9 cellular contexts compared by ENCODE assay signal in genomic region chr7:94276797-94277196, GRCh38.
A peak's percentile ranks its signal among the peaks of the same experiment; 100 is the strongest.
DNase-seq lines count a peak whose midpoint lies in the region; ATAC-seq and TF ChIP-seq lines count a peak whose summit lies in the region.
"Had no signal": no experiment of that assay in that cellular context is flagged by ENCODE, and none has a peak within 500 bp of the region (broad histone marks: within the 10 kb centered on the region; RNA-seq: fewer than 3 reads in every experiment).

No MANE protein-coding gene starts in this region.

- peaks cover 18% of the 10 kb centered on the region for H3K4me1 Mint-ChIP-seq in neural crest cell
- peaks cover 1% of the 10 kb centered on the region for H3K4me1 Mint-ChIP-seq in activated naive CD8-positive, alpha-beta T cell treated with anti-CD3 and anti-CD28 coated beads, Interleukin-2, amount 50 U/mL, for 24 hours

- peak; percentile 21 for DNase-seq in NCI-H1092 treated with DMSO at 0.1 percent for 48 hours (lab: John Stamatoyannopoulos, UW)
- no peak for DNase-seq in NCI-H1092 (lab: John Stamatoyannopoulos, UW)
- DNase-seq in NCI-H1105 treated with DMSO at 0.1 percent for 48 hours (lab: John Stamatoyannopoulos, UW): peak; percentile 50
- peak in 2 of 4 donors; percentile 8 to 13 for DNase-seq in body of pancreas
- no peak for DNase-seq in neural crest cell (ENCODE audit: low read depth, low spot score)
- no peak for DNase-seq in activated naive CD8-positive, alpha-beta T cell treated with anti-CD3 and anti-CD28 coated beads, Interleukin-2, amount 50 U/mL, for 24 hours
- no peak for DNase-seq in ecto neural progenitor cell (ENCODE audit: low spot score)

- no peak overlapping the region for H3K4me3 Mint-ChIP-seq in neural crest cell
- H3K4me3 Mint-ChIP-seq in activated naive CD8-positive, alpha-beta T cell treated with anti-CD3 and anti-CD28 coated beads, Interleukin-2, amount 50 U/mL, for 24 hours: no peak overlapping the region

- peaks cover 26% of the 10 kb centered on the region for H3K4me1 ChIP-seq in body of pancreas

- no peak overlapping the region for H3K27ac Mint-ChIP-seq in neural crest cell (ENCODE audit: unreplicated experiment)
- no peak overlapping the region for H3K27ac Mint-ChIP-seq in activated naive CD8-positive, alpha-beta T cell treated with anti-CD3 and anti-CD28 coated beads, Interleukin-2, amount 50 U/mL, for 24 hours

- 12 to 29% methylated on average over 1 of the region's 1 CpG for WGBS in body of pancreas, 2 donors

- H3K27me3 ChIP-seq in body of pancreas: no peaks in the 10 kb centered on the region
- H3K27me3 ChIP-seq: BLaER1 had no signal

- peak in 4 of 7 experiments; percentile 11 to 45 (median 31) for TF ChIP-seq CTCF in body of pancreas (IDR thresholded peaks at IDR 0.05)
- TF ChIP-seq CTCF in neural crest cell (conservative IDR thresholded peaks at IDR 0.05): peak; percentile 43

- H3K27ac ChIP-seq in body of pancreas: no peak overlapping the region
- H3K27ac ChIP-seq: BLaER1 had no signal

- H3K4me3 ChIP-seq in body of pancreas: no peak overlapping the region
- H3K4me3 ChIP-seq: BLaER1 had no signal

- intact Hi-C loops in body of pancreas (cut with DNase I): no loop called here

- TF ChIP-seq POLR2A in body of pancreas (IDR thresholded peaks at IDR 0.05): no peak

- no peaks in the 10 kb centered on the region for H3K36me3 Mint-ChIP-seq in neural crest cell (ENCODE audit: low read depth)
- no peaks in the 10 kb centered on the region for H3K36me3 Mint-ChIP-seq in activated naive CD8-positive, alpha-beta T cell treated with anti-CD3 and anti-CD28 coated beads, Interleukin-2, amount 50 U/mL, for 24 hours (ENCODE audit: low read depth)

- no peak for ATAC-seq in body of pancreas
- no peak for ATAC-seq in activated naive CD8-positive, alpha-beta T cell treated with anti-CD3 and anti-CD28 coated beads, Interleukin-2, amount 50 U/mL, for 24 hours
- ATAC-seq in HG03469 (IDR thresholded peaks at IDR 0.05; ENCODE audit: unreplicated experiment): no peak

- no peaks in the 10 kb centered on the region for H3K9me3 ChIP-seq in body of pancreas
- H3K9me3 ChIP-seq: BLaER1 had no signal

- no peaks in the 10 kb centered on the region for H3K36me3 ChIP-seq in body of pancreas (replicated peaks in 1 of 2; ENCODE audit: insufficient read depth in 1 of 2, low read depth in 2 of 2)
- H3K36me3 ChIP-seq: BLaER1 had no signal

- no peaks in the 10 kb centered on the region for H3K9me3 Mint-ChIP-seq in neural crest cell
- H3K9me3 Mint-ChIP-seq in activated naive CD8-positive, alpha-beta T cell treated with anti-CD3 and anti-CD28 coated beads, Interleukin-2, amount 50 U/mL, for 24 hours: no peaks in the 10 kb centered on the region

- no peaks in the 10 kb centered on the region for H3K27me3 Mint-ChIP-seq in neural crest cell (ENCODE audit: low read depth)
- H3K27me3 Mint-ChIP-seq in activated naive CD8-positive, alpha-beta T cell treated with anti-CD3 and anti-CD28 coated beads, Interleukin-2, amount 50 U/mL, for 24 hours: peaks cover 15% of the 10 kb centered on the region

Comparison
In these comparisons a context has a peak if more than half of its experiments do, and no peak if none do; other contexts are left out.
1. DNase-seq: peak in NCI-H1092 treated with DMSO at 0.1 percent for 48 hours (single experiment) and NCI-H1105 treated with DMSO at 0.1 percent for 48 hours (single experiment); none in NCI-H1092 (single experiment), neural crest cell (single experiment), activated naive CD8-positive, alpha-beta T cell treated with anti-CD3 and anti-CD28 coated beads, Interleukin-2, amount 50 U/mL, for 24 hours (single experiment) and ecto neural progenitor cell (single experiment).